In the genomic region with DNA sequence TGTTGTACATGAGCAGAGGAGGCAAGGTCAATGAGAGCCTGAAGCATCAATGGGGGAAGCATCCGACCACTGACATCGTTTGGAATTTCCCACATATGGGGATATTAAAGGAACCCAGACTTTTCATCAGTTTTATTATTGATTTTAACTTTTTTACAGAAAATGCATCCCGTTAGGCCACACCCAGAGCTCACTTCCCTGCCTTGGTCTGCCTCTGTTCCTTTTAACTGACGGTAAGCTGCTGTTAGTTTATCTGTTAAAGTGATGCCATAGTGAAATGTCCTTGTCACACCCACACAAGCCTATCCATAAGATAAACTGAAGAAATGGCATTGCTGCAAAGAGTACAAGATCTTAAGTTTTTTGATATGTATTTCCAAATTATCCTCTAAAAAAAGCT, we compare ENCODE assay signal across 25 cellular contexts.
DNase-seq lines count a peak whose midpoint lies in the region; ATAC-seq and TF ChIP-seq lines count a peak whose summit lies in the region.
"Had no signal": no experiment of that assay in that cellular context is flagged by ENCODE, and none has a peak within 500 bp of the region (broad histone marks: within the 10 kb centered on the region; RNA-seq: fewer than 3 reads in every experiment).

No MANE protein-coding gene starts in this region.

- DNase-seq in memory B cell (ENCODE audit: low spot score in 2 of 2) (no peak), NCI-H82 (lab: John Stamatoyannopoulos, UW) (no peak), D341Med (ENCODE audit: low spot score) (no peak), foreskin fibroblast (no peak), HuH-7 (ENCODE audit: low spot score) (no peak)
- DNase-seq: activated CD8-positive, alpha-beta memory T cell treated with anti-CD3 and anti-CD28 coated beads for 24 hours; activated naive CD8-positive, alpha-beta T cell treated with anti-CD3 and anti-CD28 coated beads for 36 hours; activated T-cell treated with anti-CD3 and anti-CD28 coated beads, Interleukin-2, amount 50 U/mL, for 72 hours; body of pancreas; EL; H7; midbrain; NCI-H1417 treated with DMSO at 0.1 percent for 48 hours; NCI-H774; SJCRH30; stimulated activated CD4-positive, alpha-beta T cell treated with anti-CD3 and anti-CD28 coated beads, Interleukin-4, amount 100 ng/mL, for 1 hour; stimulated activated naive CD8-positive, alpha-beta T cell treated with anti-CD3 and anti-CD28 coated beads, Interleukin-15, amount 100 ng/mL, for 72 hours; T-helper 2 cell; trophoblast cell had no signal

- peak overlapping the region; percentile 43 for H3K4me3 Mint-ChIP-seq in memory B cell
- H3K4me3 Mint-ChIP-seq: activated naive CD8-positive, alpha-beta T cell treated with anti-CD3 and anti-CD28 coated beads for 36 hours; activated T-cell treated with anti-CD3 and anti-CD28 coated beads, Interleukin-2, amount 50 U/mL, for 72 hours; neural crest cell; stimulated activated naive CD8-positive, alpha-beta T cell treated with anti-CD3 and anti-CD28 coated beads, Interleukin-15, amount 100 ng/mL, for 72 hours had no signal

- peaks cover 36% of the 10 kb centered on the region for H3K4me1 Mint-ChIP-seq in memory B cell

- peaks cover 20% of the 10 kb centered on the region for H3K36me3 Mint-ChIP-seq in memory B cell

- H3K9me3 Mint-ChIP-seq in memory B cell = no peaks in the 10 kb centered on the region
- H3K9me3 Mint-ChIP-seq: activated naive CD8-positive, alpha-beta T cell treated with anti-CD3 and anti-CD28 coated beads for 36 hours; activated T-cell treated with anti-CD3 and anti-CD28 coated beads, Interleukin-2, amount 50 U/mL, for 72 hours; neural crest cell; stimulated activated naive CD8-positive, alpha-beta T cell treated with anti-CD3 and anti-CD28 coated beads, Interleukin-15, amount 100 ng/mL, for 72 hours had no signal

- peak; percentile 27 for ATAC-seq in GM18511 (IDR thresholded peaks at IDR 0.05; ENCODE audit: unreplicated experiment)
- peak; percentile 37 for ATAC-seq in GM21723 (IDR thresholded peaks at IDR 0.05; ENCODE audit: unreplicated experiment)
- ATAC-seq in HG03439 (IDR thresholded peaks at IDR 0.05; ENCODE audit: unreplicated experiment) = peak; percentile 25
- peak; percentile 33 for ATAC-seq in memory B cell (ENCODE audit: low read depth)
- ATAC-seq: activated T-cell treated with anti-CD3 and anti-CD28 coated beads, Interleukin-2, amount 50 U/mL, for 72 hours; body of pancreas; left lobe of liver; stimulated activated naive CD8-positive, alpha-beta T cell treated with anti-CD3 and anti-CD28 coated beads, Interleukin-15, amount 100 ng/mL, for 72 hours had no signal

- H3K27me3 Mint-ChIP-seq in memory B cell = no peaks in the 10 kb centered on the region
- H3K27me3 Mint-ChIP-seq: activated naive CD8-positive, alpha-beta T cell treated with anti-CD3 and anti-CD28 coated beads for 36 hours; stimulated activated naive CD8-positive, alpha-beta T cell treated with anti-CD3 and anti-CD28 coated beads, Interleukin-15, amount 100 ng/mL, for 72 hours had no signal

- H3K4me3 ChIP-seq in foreskin fibroblast (ENCODE audit: low read depth in 1 of 2, low read length in 2 of 2) = no peak overlapping the region
- H3K4me3 ChIP-seq: body of pancreas, prostate gland, SJCRH30 had no signal

- H3K27ac Mint-ChIP-seq in memory B cell = no peak overlapping the region
- H3K27ac Mint-ChIP-seq: activated naive CD8-positive, alpha-beta T cell treated with anti-CD3 and anti-CD28 coated beads for 36 hours; activated T-cell treated with anti-CD3 and anti-CD28 coated beads, Interleukin-2, amount 50 U/mL, for 72 hours; stimulated activated naive CD8-positive, alpha-beta T cell treated with anti-CD3 and anti-CD28 coated beads, Interleukin-15, amount 100 ng/mL, for 72 hours had no signal

- TF ChIP-seq CTCF in foreskin fibroblast (IDR thresholded peaks at IDR 0.05; ENCODE audit: low read depth, low read length) = no peak
